Comparison of ENCODE assay signal across 8 cellular contexts in genomic region chrX:103215768-103216085, GRCh38. TPM values are rescaled to one million over a fixed set of nuclear protein-coding genes. Genes with fewer than 3 reads are reported as not detected.
DNase-seq lines count a peak whose midpoint lies in the region; ATAC-seq and TF ChIP-seq lines count a peak whose summit lies in the region.

No MANE protein-coding gene starts in this region.

- TF ChIP-seq EP300 in sigmoid colon (IDR thresholded peaks at IDR 0.05) = no peak

- H3K27me3 ChIP-seq in AG04450 (ENCODE audit: control insufficient read depth, insufficient read depth, low read length) (peaks cover 11% of the 10 kb centered on the region), sigmoid colon (no peaks in the 10 kb centered on the region)

- 4 to 14% methylated on average over 11 of the region's 11 CpGs for WGBS in sigmoid colon, 2 donors

- H3K27ac ChIP-seq in AG04450 (ENCODE audit: low read depth, low read length) (no peak overlapping the region), sigmoid colon (peak overlapping the region; percentile 90 to 96 (median 92))

- H3K27me3 Mint-ChIP-seq in activated B cell treated with CpG ODN at 0.5 μM for 24 hours = peaks cover 6% of the 10 kb centered on the region

- peaks cover 9% of the 10 kb centered on the region for H3K4me1 Mint-ChIP-seq in activated B cell treated with CpG ODN at 0.5 μM for 24 hours

- CTCF ChIA-PET in AG04450 (lab: Charles Lee) = interaction anchor here (0.9 kb wide), 1 partner anchor 249 kb away, joined by 5 read pairs; no protein-coding TSS in a partner anchor
- CTCF ChIA-PET in activated B cell treated with CpG ODN at 0.5 μM for 24 hours (lab: Charles Lee) = no interaction called here

- POLR2A ChIA-PET in AG04450 (lab: Yijun Ruan, JAX) = no interaction called here
- POLR2A ChIA-PET in activated B cell treated with CpG ODN at 0.5 μM for 24 hours (lab: Charles Lee) = no interaction called here

- no peaks in the 10 kb centered on the region for H3K36me3 ChIP-seq in sigmoid colon

- no peaks in the 10 kb centered on the region for H3K9me3 ChIP-seq in AG04450 (ENCODE audit: control insufficient read depth, insufficient read depth, low read length)
- no peaks in the 10 kb centered on the region for H3K9me3 ChIP-seq in sigmoid colon

- TF ChIP-seq CTCF in AG04450 (IDR thresholded peaks at IDR 0.05; ENCODE audit: low read depth, low read length) = no peak
- TF ChIP-seq CTCF in activated B cell treated with CpG ODN at 0.5 μM for 24 hours (IDR thresholded peaks at IDR 0.05) = no peak
- no peak for TF ChIP-seq CTCF in sigmoid colon (IDR thresholded peaks at IDR 0.05)

- ATAC-seq in GM21717 (IDR thresholded peaks at IDR 0.05; ENCODE audit: unreplicated experiment) (peak; percentile 25), activated B cell treated with CpG ODN at 0.5 μM for 24 hours (ENCODE audit: low read depth) (no peak), left ventricle myocardium superior (peak; percentile 49), HG03097 (IDR thresholded peaks at IDR 0.05; ENCODE audit: low FRiP score, unreplicated experiment) (no peak), HG03354 (IDR thresholded peaks at IDR 0.05; ENCODE audit: poor library complexity, severe bottlenecking, unreplicated experiment) (no peak), HG02571 (IDR thresholded peaks at IDR 0.05; ENCODE audit: unreplicated experiment) (no peak)

- H3K36me3 Mint-ChIP-seq in activated B cell treated with CpG ODN at 0.5 μM for 24 hours (ENCODE audit: low read depth) = peaks cover 3% of the 10 kb centered on the region

- TF ChIP-seq POLR2A in sigmoid colon (IDR thresholded peaks at IDR 0.05) = no peak

- H3K4me1 ChIP-seq in sigmoid colon = no peaks in the 10 kb centered on the region

- peak overlapping the region; percentile 59 for H3K4me3 ChIP-seq in AG04450 (ENCODE audit: low read depth, low read length)
- peak overlapping the region; percentile 81 to 85 (median 82) for H3K4me3 ChIP-seq in sigmoid colon

- DNase-seq in AG04450 (ENCODE audit: low read depth, low spot score) (no peak), activated B cell treated with CpG ODN at 0.5 μM for 24 hours (no peak), left ventricle myocardium superior (no peak), sigmoid colon (no peak)

- intact Hi-C loops in activated B cell treated with CpG ODN at 0.5 μM for 24 hours (cut with micrococcal nuclease) (loop anchor here (2.0 to 10.0 kb wide), 3 partner anchors 95 to 949 kb away; partner anchors contain the start of genes BEX2, FAM199X and MORF4L2), left ventricle myocardium superior (cut with micrococcal nuclease) (no loop called here), sigmoid colon (cut with DNase I) (loop anchor here (10.0 kb wide), 2 partner anchors 119 to 409 kb away; partner anchors contain the start of genes TCEAL1 and TCEAL7)

- H3K4me3 Mint-ChIP-seq in activated B cell treated with CpG ODN at 0.5 μM for 24 hours = peak overlapping the region; percentile 87

- H3K27ac Mint-ChIP-seq in activated B cell treated with CpG ODN at 0.5 μM for 24 hours = no peak overlapping the region

- H3K9me3 Mint-ChIP-seq in activated B cell treated with CpG ODN at 0.5 μM for 24 hours = no peaks in the 10 kb centered on the region

RNA-seq across cellular contexts. Expression of gene BEX4, which starts 0.8 kb away (rescaled TPM):
- polyA plus RNA-seq in AG04450 (2011; rRNA removed) (14.4 and 21.1 TPM in 2 replicates), sigmoid colon (10 to 100 TPM; 31.5 to 45.6 (median 34.7) TPM)
- polyA minus RNA-seq in AG04450 (2011; rRNA and poly(A)+ RNA removed) = 3.3 TPM in 2 replicates
- total RNA-seq in activated B cell treated with CpG ODN at 0.5 μM for 24 hours (12.1 and 12.9 TPM in 2 replicates), left ventricle myocardium superior (29.6 TPM), sigmoid colon (10 to 100 TPM; 45.5 to 86.6 (median 56.9) TPM)

RNA-seq across cellular contexts. Expression of gene TCEAL8, which starts 39.2 kb away (rescaled TPM):
- 98.3 and 147 TPM in 2 replicates for polyA plus RNA-seq in AG04450 (2011; rRNA removed)
- 14.9 and 25.8 TPM in 2 replicates for polyA minus RNA-seq in AG04450 (2011; rRNA and poly(A)+ RNA removed)
- total RNA-seq in activated B cell treated with CpG ODN at 0.5 μM for 24 hours = 14.6 and 16.3 TPM in 2 replicates
- 37.5 TPM for total RNA-seq in left ventricle myocardium superior
- total RNA-seq in sigmoid colon = 10 to 100 TPM; 69.1 to 94.1 (median 85.8) TPM
- 100 to 1,000 TPM in 2 of 3 donors, 10 to 100 TPM in 1; 49.3 to 113 (median 103) TPM for polyA plus RNA-seq in sigmoid colon

Comparison
In these comparisons a context has a peak if more than half of its experiments do, and no peak if none do; other contexts are left out.
1. ATAC-seq: peak in GM21717 (single experiment) and left ventricle myocardium superior (single experiment); none in activated B cell treated with CpG ODN at 0.5 μM for 24 hours (single experiment), HG03097 (single experiment), HG03354 (single experiment) and HG02571 (single experiment).